1 cellular context compared by ENCODE assay signal in the genomic region with DNA sequence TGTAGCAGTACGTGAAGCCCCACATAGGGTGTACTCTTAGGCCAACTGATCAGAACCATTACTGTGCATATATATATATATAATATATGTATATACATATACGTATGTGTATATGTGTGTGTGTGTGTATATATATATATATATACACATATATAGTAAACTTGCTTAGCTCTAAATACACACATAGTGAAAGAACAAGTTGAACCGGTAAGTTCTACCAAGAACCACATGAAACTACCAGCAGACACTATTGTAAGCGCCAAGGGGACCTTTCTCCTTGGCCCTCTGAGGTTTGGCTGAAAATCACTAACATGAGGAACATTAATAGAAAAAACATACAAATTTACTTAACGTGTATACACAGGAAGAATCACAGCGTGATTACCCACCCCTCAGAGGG.
TF ChIP-seq lines count a peak whose summit lies in the region.

No MANE protein-coding gene starts in this region.

TF ChIP-seq in endothelial cell of umbilical vein, 7 proteins besides CTCF, POLR2A, EP300 and RAD21 (continued from another document):
- TF ChIP-seq JUN (IDR thresholded peaks at IDR 0.05; ENCODE audit: borderline replicate concordance, insufficient read depth, insufficient read length, low read depth): no peak
TF ChIP-seq in endothelial cell of umbilical vein: peak in this region for 0.
